In the genomic region with DNA sequence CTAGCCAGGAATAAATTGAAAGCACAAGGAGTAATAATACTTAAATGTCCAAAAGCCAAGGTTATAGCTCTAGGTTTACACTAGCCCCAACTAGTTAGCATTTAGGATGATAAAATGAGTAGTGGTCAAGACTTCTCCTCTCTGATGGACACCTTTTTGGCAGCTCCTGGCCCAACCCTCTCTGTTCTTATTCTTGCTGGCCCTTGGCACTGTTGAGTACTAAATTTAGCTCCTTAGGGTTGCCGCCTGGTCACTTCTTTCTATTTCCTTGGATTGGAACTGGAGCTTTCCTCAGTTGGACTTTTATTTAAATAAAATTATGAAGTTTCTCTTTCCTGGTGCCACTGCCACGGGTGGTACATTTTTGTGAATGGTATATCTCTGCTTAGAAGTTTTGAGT, we compare ENCODE assay signal across 8 cellular contexts. TPM values are rescaled to one million over a fixed set of nuclear protein-coding genes. Genes with fewer than 3 reads are reported as not detected.
DNase-seq lines count a peak whose midpoint lies in the region; ATAC-seq and TF ChIP-seq lines count a peak whose summit lies in the region.

No MANE protein-coding gene starts in this region.

- H3K9ac ChIP-seq in smooth muscle cell (ENCODE audit: low read depth) = peak overlapping the region; percentile 1

- WGBS in smooth muscle cell (ENCODE audit: low lambda C conversion rate) = 54% methylated on average over 2 of the region's 2 CpGs

- H3K4me2 ChIP-seq in GM23338 = peak overlapping the region; percentile 74
- H3K4me2 ChIP-seq in smooth muscle cell = peak overlapping the region; percentile 83

- H3K36me3 ChIP-seq in GM23338 (ENCODE audit: insufficient read depth) = 0 out of 2 replicates have a peak, but pooled peaks cover 3% of the 10 kb centered on the region
- H3K36me3 ChIP-seq in smooth muscle cell (ENCODE audit: low read depth) = no peaks in the 10 kb centered on the region

- H3K27me3 ChIP-seq in GM23338 (ENCODE audit: insufficient read depth) (no peaks in the 10 kb centered on the region), smooth muscle cell (ENCODE audit: low read depth) (no peaks in the 10 kb centered on the region)

- H3K36me3 Mint-ChIP-seq in GM23338 (ENCODE audit: low read depth) (peaks cover 10% of the 10 kb centered on the region), activated B cell treated with CpG ODN at 0.5 μM for 24 hours (ENCODE audit: low read depth) (peaks cover 10% of the 10 kb centered on the region)

- H3K27ac Mint-ChIP-seq in GM23338 = peak overlapping the region; percentile 95
- H3K27ac Mint-ChIP-seq in activated B cell treated with CpG ODN at 0.5 μM for 24 hours = peak overlapping the region; percentile 73

- H3K27ac ChIP-seq in GM23338 (ENCODE audit: low read depth) = peak overlapping the region; percentile 67
- peak overlapping the region; percentile 72 for H3K27ac ChIP-seq in smooth muscle cell (ENCODE audit: low read depth)

- intact Hi-C loops in activated B cell treated with CpG ODN at 0.5 μM for 24 hours (cut with micrococcal nuclease) (loop anchor here (2.0 kb wide), 1 partner anchor 17 kb away; no protein-coding TSS in a partner anchor), left ventricle myocardium superior (cut with micrococcal nuclease) (no loop called here)

- DNase-seq in GM23338 (ENCODE audit: low spot score) = no peak
- no peak for DNase-seq in activated B cell treated with CpG ODN at 0.5 μM for 24 hours
- no peak for DNase-seq in left ventricle myocardium superior
- DNase-seq in smooth muscle cell (lab: John Stamatoyannopoulos, UW; ENCODE audit: unreplicated experiment) = no peak
- DNase-seq in HCEC 1CT = no peak
- DNase-seq in SKM-1 (lab: John Stamatoyannopoulos, UW; ENCODE audit: unreplicated experiment) = no peak

- no peaks in the 10 kb centered on the region for H3K9me3 Mint-ChIP-seq in GM23338
- no peaks in the 10 kb centered on the region for H3K9me3 Mint-ChIP-seq in activated B cell treated with CpG ODN at 0.5 μM for 24 hours

- H3K4me3 ChIP-seq in GM23338 = peak overlapping the region; percentile 46
- peak overlapping the region; percentile 17 for H3K4me3 ChIP-seq in smooth muscle cell

- ATAC-seq in GM23338 (no peak), activated B cell treated with CpG ODN at 0.5 μM for 24 hours (ENCODE audit: low read depth) (no peak), left ventricle myocardium superior (peak; percentile 39), GM19455 (IDR thresholded peaks at IDR 0.05; ENCODE audit: unreplicated experiment) (no peak), HG03354 (IDR thresholded peaks at IDR 0.05; ENCODE audit: poor library complexity, severe bottlenecking, unreplicated experiment) (no peak)

- H3K4me1 Mint-ChIP-seq in GM23338 (peaks cover 81% of the 10 kb centered on the region), activated B cell treated with CpG ODN at 0.5 μM for 24 hours (peaks cover 90% of the 10 kb centered on the region)

- CTCF ChIA-PET in activated B cell treated with CpG ODN at 0.5 μM for 24 hours (lab: Charles Lee) = interaction anchor here (0.7 to 2.5 kb wide), 10 partner anchors 18 to 122 kb away, joined by 3 to 7 read pairs (median 4); no protein-coding TSS in a partner anchor

- H3K4me3 Mint-ChIP-seq in GM23338 (peak overlapping the region; percentile 50), activated B cell treated with CpG ODN at 0.5 μM for 24 hours (peak overlapping the region; percentile 56)

- H4K20me1 ChIP-seq in GM23338 (replicated peaks; ENCODE audit: insufficient read depth) (peaks cover 45% of the 10 kb centered on the region), smooth muscle cell (ENCODE audit: low read depth) (peaks cover 100% of the 10 kb centered on the region)

- POLR2A ChIA-PET in activated B cell treated with CpG ODN at 0.5 μM for 24 hours (lab: Charles Lee) = interaction anchor here (1.0 to 2.4 kb wide), 7 partner anchors 18 to 64 kb away, joined by 4 to 11 read pairs (median 7); a partner anchor contains a TSS

- no peaks in the 10 kb centered on the region for H3K9me3 ChIP-seq in smooth muscle cell (replicated peaks; ENCODE audit: low read depth)

- no peaks in the 10 kb centered on the region for H3K9me2 ChIP-seq in GM23338 (ENCODE audit: insufficient read depth)

- TF ChIP-seq CTCF in GM23338 (conservative IDR thresholded peaks at IDR 0.05; ENCODE audit: low read depth in 2 of 2) = no peak
- no peak for TF ChIP-seq CTCF in activated B cell treated with CpG ODN at 0.5 μM for 24 hours (IDR thresholded peaks at IDR 0.05)
- no peak for TF ChIP-seq CTCF in smooth muscle cell (IDR thresholded peaks at IDR 0.05; ENCODE audit: borderline replicate concordance, insufficient read depth, poor library complexity, severe bottlenecking)

- H2AFZ ChIP-seq in GM23338 (no peak overlapping the region), smooth muscle cell (ENCODE audit: low read depth) (no peak overlapping the region)

- H3F3A ChIP-seq in GM23338 (replicated peaks; ENCODE audit: low read depth) (no peaks in the 10 kb centered on the region; the same call in 1 of the 2 replicates), smooth muscle cell (ENCODE audit: low read depth) (peaks cover 31% of the 10 kb centered on the region)

- H3K79me2 ChIP-seq in GM23338 (replicated peaks; ENCODE audit: insufficient read depth) = peaks cover 94% of the 10 kb centered on the region
- H3K79me2 ChIP-seq in smooth muscle cell (ENCODE audit: low read depth) = peaks cover 97% of the 10 kb centered on the region

- H3K4me1 ChIP-seq in GM23338 (ENCODE audit: insufficient read depth) = peaks cover 67% of the 10 kb centered on the region
- H3K4me1 ChIP-seq in smooth muscle cell (ENCODE audit: low read depth) = peaks cover 56% of the 10 kb centered on the region

- H3K27me3 Mint-ChIP-seq in GM23338 (ENCODE audit: insufficient read depth, low read depth, poor library complexity) (peaks cover 4% of the 10 kb centered on the region), activated B cell treated with CpG ODN at 0.5 μM for 24 hours (no peaks in the 10 kb centered on the region)

TF ChIP-seq in GM23338, 12 proteins besides CTCF, POLR2A, EP300 and RAD21 (continues in another document):
- TF ChIP-seq EZH2 (IDR thresholded peaks at IDR 0.05; ENCODE audit: low read depth, unreplicated experiment) (no peak), CREB1 (CRISPR knock-in tag; IDR thresholded peaks at IDR 0.05; ENCODE audit: low read depth) (no peak), STAT1 (IDR thresholded peaks at IDR 0.05; ENCODE audit: unreplicated experiment) (no peak), JUNB (IDR thresholded peaks at IDR 0.05; ENCODE audit: unreplicated experiment) (no peak)
- TF ChIP-seq, protein P1, sequence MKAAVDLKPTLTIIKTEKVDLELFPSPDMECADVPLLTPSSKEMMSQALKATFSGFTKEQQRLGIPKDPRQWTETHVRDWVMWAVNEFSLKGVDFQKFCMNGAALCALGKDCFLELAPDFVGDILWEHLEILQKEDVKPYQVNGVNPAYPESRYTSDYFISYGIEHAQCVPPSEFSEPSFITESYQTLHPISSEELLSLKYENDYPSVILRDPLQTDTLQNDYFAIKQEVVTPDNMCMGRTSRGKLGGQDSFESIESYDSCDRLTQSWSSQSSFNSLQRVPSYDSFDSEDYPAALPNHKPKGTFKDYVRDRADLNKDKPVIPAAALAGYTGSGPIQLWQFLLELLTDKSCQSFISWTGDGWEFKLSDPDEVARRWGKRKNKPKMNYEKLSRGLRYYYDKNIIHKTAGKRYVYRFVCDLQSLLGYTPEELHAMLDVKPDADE (IDR thresholded peaks at IDR 0.05) = no peak

RNA-seq across cellular contexts. Expression of a gene that starts 28.3 kb away (rescaled TPM):
- total RNA-seq in GM23338 (2014; rRNA removed; shearing (Covaris generic)) = 82.1 and 104 TPM in 2 replicates
- polyA plus RNA-seq in GM23338 (2016; fragmentation: Nextera tagmentation; extraction: Ambion mirVana) (50.0 and 62.6 TPM in 2 replicates), smooth muscle cell (17.5 and 24.9 TPM in 2 replicates)
- total RNA-seq in activated B cell treated with CpG ODN at 0.5 μM for 24 hours (116 and 142 TPM in 2 replicates), left ventricle myocardium superior (31.4 TPM), smooth muscle cell (30.4 and 33.1 TPM in 2 replicates)
